In genomic region chr3:147388395-147389264, GRCh38 we compare ENCODE assay signal across 1 cellular context.
TF ChIP-seq lines count a peak whose summit lies in the region.

No MANE protein-coding gene starts in this region.

TF ChIP-seq in H1, 55 proteins besides CTCF, POLR2A, EP300 and RAD21:
- peak; percentile 91 for TF ChIP-seq RNF2 (IDR thresholded peaks at IDR 0.05; ENCODE audit: borderline replicate concordance, low read depth, low read length, missing control alignments, poor library complexity, severe bottlenecking)
- TF ChIP-seq KDM5A (IDR thresholded peaks at IDR 0.05; ENCODE audit: low read length) = no peak
- no peak for TF ChIP-seq ATF3 (IDR thresholded peaks at IDR 0.05; ENCODE audit: insufficient read depth, low read depth, low read length)
- TF ChIP-seq SUZ12 (IDR thresholded peaks at IDR 0.05; ENCODE audit: low read length) = peak; percentile 92
- TF ChIP-seq TEAD4 (IDR thresholded peaks at IDR 0.05; ENCODE audit: low read depth, low read length) = peak; percentile 61; the same call in 1 of the 2 replicates
- peak; percentile 34 for TF ChIP-seq ASH2L (IDR thresholded peaks at IDR 0.05; ENCODE audit: low read length)
- TF ChIP-seq EZH2 (IDR thresholded peaks at IDR 0.05; ENCODE audit: low read depth, low read length, severe bottlenecking) = peak; percentile 83
- TF ChIP-seq TCF12 (IDR thresholded peaks at IDR 0.05; ENCODE audit: low read depth, low read length) = 0 out of 2 replicates have a peak, but pooled peaks have one; percentile 6
- peak; percentile 47 for TF ChIP-seq NANOG (IDR thresholded peaks at IDR 0.05; ENCODE audit: insufficient read depth, low read depth, low read length, poor library complexity, severe bottlenecking)
